Comparison of ENCODE assay signal across 1 cellular context in the genomic region with DNA sequence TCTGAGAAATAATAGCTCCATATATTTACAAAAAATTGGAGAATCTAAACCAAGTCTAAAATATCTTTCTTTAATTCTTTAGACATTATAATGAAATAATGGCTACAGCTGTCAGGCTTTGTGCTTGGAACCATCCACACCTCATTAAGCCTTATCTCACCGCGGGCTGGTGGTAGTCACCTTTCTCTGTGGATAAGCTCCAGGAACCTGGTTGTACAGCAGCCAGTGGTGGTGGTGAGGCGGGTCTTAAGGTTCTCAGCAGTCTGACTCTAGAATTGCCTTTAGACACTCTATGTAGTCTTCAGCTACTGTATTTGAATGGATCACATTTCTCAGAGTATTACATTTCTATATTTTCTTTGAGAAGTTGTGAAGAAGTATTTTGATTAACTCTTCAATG.
TF ChIP-seq lines count a peak whose summit lies in the region.

No MANE protein-coding gene starts in this region.

TF ChIP-seq in GM23338, 12 proteins besides CTCF, POLR2A, EP300 and RAD21 (continued from another document):
- TF ChIP-seq, protein P1, sequence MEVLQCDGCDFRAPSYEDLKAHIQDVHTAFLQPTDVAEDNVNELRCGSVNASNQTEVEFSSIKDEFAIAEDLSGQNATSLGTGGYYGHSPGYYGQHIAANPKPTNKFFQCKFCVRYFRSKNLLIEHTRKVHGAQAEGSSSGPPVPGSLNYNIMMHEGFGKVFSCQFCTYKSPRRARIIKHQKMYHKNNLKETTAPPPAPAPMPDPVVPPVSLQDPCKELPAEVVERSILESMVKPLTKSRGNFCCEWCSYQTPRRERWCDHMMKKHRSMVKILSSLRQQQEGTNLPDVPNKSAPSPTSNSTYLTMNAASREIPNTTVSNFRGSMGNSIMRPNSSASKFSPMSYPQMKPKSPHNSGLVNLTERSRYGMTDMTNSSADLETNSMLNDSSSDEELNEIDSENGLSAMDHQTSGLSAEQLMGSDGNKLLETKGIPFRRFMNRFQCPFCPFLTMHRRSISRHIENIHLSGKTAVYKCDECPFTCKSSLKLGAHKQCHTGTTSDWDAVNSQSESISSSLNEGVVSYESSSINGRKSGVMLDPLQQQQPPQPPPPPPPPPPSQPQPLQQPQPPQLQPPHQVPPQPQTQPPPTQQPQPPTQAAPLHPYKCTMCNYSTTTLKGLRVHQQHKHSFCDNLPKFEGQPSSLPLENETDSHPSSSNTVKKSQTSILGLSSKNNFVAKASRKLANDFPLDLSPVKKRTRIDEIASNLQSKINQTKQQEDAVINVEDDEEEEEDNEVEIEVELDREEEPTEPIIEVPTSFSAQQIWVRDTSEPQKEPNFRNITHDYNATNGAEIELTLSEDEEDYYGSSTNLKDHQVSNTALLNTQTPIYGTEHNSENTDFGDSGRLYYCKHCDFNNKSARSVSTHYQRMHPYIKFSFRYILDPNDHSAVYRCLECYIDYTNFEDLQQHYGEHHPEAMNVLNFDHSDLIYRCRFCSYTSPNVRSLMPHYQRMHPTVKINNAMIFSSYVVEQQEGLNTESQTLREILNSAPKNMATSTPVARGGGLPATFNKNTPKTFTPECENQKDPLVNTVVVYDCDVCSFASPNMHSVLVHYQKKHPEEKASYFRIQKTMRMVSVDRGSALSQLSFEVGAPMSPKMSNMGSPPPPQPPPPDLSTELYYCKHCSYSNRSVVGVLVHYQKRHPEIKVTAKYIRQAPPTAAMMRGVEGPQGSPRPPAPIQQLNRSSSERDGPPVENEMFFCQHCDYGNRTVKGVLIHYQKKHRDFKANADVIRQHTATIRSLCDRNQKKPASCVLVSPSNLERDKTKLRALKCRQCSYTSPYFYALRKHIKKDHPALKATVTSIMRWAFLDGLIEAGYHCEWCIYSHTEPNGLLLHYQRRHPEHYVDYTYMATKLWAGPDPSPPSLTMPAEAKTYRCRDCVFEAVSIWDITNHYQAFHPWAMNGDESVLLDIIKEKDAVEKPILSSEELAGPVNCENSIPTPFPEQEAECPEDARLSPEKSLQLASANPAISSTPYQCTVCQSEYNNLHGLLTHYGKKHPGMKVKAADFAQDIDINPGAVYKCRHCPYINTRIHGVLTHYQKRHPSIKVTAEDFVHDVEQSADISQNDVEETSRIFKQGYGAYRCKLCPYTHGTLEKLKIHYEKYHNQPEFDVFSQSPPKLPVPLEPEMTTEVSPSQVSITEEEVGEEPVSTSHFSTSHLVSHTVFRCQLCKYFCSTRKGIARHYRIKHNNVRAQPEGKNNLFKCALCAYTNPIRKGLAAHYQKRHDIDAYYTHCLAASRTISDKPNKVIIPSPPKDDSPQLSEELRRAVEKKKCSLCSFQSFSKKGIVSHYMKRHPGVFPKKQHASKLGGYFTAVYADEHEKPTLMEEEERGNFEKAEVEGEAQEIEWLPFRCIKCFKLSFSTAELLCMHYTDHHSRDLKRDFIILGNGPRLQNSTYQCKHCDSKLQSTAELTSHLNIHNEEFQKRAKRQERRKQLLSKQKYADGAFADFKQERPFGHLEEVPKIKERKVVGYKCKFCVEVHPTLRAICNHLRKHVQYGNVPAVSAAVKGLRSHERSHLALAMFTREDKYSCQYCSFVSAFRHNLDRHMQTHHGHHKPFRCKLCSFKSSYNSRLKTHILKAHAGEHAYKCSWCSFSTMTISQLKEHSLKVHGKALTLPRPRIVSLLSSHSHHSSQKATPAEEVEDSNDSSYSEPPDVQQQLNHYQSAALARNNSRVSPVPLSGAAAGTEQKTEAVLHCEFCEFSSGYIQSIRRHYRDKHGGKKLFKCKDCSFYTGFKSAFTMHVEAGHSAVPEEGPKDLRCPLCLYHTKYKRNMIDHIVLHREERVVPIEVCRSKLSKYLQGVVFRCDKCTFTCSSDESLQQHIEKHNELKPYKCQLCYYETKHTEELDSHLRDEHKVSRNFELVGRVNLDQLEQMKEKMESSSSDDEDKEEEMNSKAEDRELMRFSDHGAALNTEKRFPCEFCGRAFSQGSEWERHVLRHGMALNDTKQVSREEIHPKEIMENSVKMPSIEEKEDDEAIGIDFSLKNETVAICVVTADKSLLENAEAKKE (CRISPR knock-in tag; IDR thresholded peaks at IDR 0.05), result no peak
- TF ChIP-seq, protein P2, sequence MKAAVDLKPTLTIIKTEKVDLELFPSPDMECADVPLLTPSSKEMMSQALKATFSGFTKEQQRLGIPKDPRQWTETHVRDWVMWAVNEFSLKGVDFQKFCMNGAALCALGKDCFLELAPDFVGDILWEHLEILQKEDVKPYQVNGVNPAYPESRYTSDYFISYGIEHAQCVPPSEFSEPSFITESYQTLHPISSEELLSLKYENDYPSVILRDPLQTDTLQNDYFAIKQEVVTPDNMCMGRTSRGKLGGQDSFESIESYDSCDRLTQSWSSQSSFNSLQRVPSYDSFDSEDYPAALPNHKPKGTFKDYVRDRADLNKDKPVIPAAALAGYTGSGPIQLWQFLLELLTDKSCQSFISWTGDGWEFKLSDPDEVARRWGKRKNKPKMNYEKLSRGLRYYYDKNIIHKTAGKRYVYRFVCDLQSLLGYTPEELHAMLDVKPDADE (IDR thresholded peaks at IDR 0.05), result no peak
